Comparison of ENCODE assay signal across 26 cellular contexts in the genomic region with DNA sequence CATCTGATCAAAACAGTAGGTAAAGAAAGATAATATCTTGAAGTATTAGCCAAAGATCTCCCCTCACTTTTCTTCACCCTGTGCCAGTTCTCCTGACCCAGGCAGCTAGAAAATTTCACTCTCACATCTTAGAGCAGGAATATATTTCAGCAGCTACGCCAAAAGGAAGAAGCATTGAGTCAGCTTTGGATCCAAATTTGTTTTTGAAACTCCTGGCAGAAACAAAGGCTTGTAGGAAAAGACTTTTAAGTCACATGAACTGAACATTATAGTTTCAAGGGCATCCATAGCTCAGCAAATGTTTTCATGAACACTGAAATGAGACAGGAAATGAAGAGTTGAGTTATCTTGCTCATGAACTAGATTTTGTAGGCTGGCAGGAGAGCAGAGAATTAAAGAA.
"Had no signal": no experiment of that assay in that cellular context is flagged by ENCODE, and none has a peak within 500 bp of the region (broad histone marks: within the 10 kb centered on the region; RNA-seq: fewer than 3 reads in every experiment).

No MANE protein-coding gene starts in this region.

- H3K4me3 ChIP-seq: coronary artery, esophagus muscularis mucosa, gastroesophageal sphincter, heart left ventricle, hepatocyte, lung, mucosa of descending colon, ovary, psoas muscle, sigmoid colon, stomach, thyroid gland, vagina had no signal

- DNase-seq: dermis blood vessel endothelial cell; effector memory CD4-positive, alpha-beta T cell; foreskin keratinocyte; heart left ventricle; kidney; mucosa of descending colon; naive B cell; nephron progenitor cell; occipital lobe; ovary; posterior cingulate gyrus; psoas muscle; right cardiac atrium; sigmoid colon; stimulated activated CD4-positive, alpha-beta T cell treated with anti-CD3 and anti-CD28 coated beads, Interleukin-2, amount 100 ng/mL, for 24 hours; stimulated activated CD4-positive, alpha-beta T cell treated with anti-CD3 and anti-CD28 coated beads, Interleukin-4, amount 100 ng/mL, for 24 hours; stimulated activated naive CD4-positive, alpha-beta T cell treated with Interleukin-2 at 50 U/mL for 16 hours; stomach; thyroid gland; trophoblast cell had no signal

- H3K36me3 ChIP-seq: esophagus muscularis mucosa, gastroesophageal sphincter, heart left ventricle, ovary, sigmoid colon, stomach, thyroid gland, vagina had no signal

- H3K4me2 ChIP-seq: hepatocyte had no signal

- H3K27me3 ChIP-seq: foreskin keratinocyte, heart left ventricle, hepatocyte, ovary, sigmoid colon, stomach, thyroid gland, vagina had no signal

- H3K79me2 ChIP-seq: hepatocyte had no signal

- H3K27ac ChIP-seq: coronary artery, esophagus muscularis mucosa, foreskin keratinocyte, gastroesophageal sphincter, heart left ventricle, hepatocyte, ovary, psoas muscle, sigmoid colon, stomach, thyroid gland, vagina had no signal

- H3K4me1 ChIP-seq: foreskin keratinocyte, gastroesophageal sphincter, psoas muscle, sigmoid colon, stomach, thyroid gland, vagina had no signal

- H2AFZ ChIP-seq: hepatocyte had no signal

- H3K9me3 ChIP-seq: esophagus muscularis mucosa, gastroesophageal sphincter, heart left ventricle, mucosa of descending colon, ovary, psoas muscle, sigmoid colon, stomach, thyroid gland, vagina had no signal
